Comparison of ENCODE assay signal across 8 cellular contexts in genomic region chr6:20534295-20534897, GRCh38. TPM values are rescaled to one million over a fixed set of nuclear protein-coding genes. Genes with fewer than 3 reads are reported as not detected.
A peak's percentile ranks its signal among the peaks of the same experiment; 100 is the strongest.
DNase-seq lines count a peak whose midpoint lies in the region; ATAC-seq, FAIRE-seq and TF ChIP-seq lines count a peak whose summit lies in the region.

TSS of gene CDKAL1 (plus strand) at chr6:20534457. CDS start at chr6:20546351, 11,894 bp downstream.

- no peaks in the 10 kb centered on the region for H3K9me3 Mint-ChIP-seq in chondrocyte (ENCODE audit: low read depth)

- peak; percentile 49 for FAIRE-seq in kidney (lab: Jason Lieb, UNC)

- peaks cover 20% of the 10 kb centered on the region for H3K4me1 Mint-ChIP-seq in chondrocyte (ENCODE audit: low read depth)

- ATAC-seq in GM19035 (IDR thresholded peaks at IDR 0.05; ENCODE audit: unreplicated experiment) (peak; percentile 92), HG03354 (IDR thresholded peaks at IDR 0.05; ENCODE audit: poor library complexity, severe bottlenecking, unreplicated experiment) (peak; percentile 87)
- peak; percentile 92 to 95 for ATAC-seq in activated CD4-positive, CD25-positive, alpha-beta regulatory T cell treated with anti-CD3 and anti-CD28 coated beads, Interleukin-2, amount 50 U/mL, for 24 hours

- DNase-seq in AG09319 (ENCODE audit: extremely low read depth, low read depth): peak; percentile 78
- DNase-seq in NCI-H446 treated with DMSO at 0.1 percent for 48 hours (lab: John Stamatoyannopoulos, UW): peak; percentile 92
- no peak for DNase-seq in chondrocyte (ENCODE audit: low spot score)
- peak; percentile 92 for DNase-seq in kidney
- peak; percentile 90 for DNase-seq in stimulated activated CD4-positive, alpha-beta T cell treated with anti-CD3 and anti-CD28 coated beads, Interleukin-15, amount 100 ng/mL, for 24 hours

- H3K4me3 Mint-ChIP-seq in chondrocyte (ENCODE audit: unreplicated experiment): peak within 1 kb of the TSS; percentile 90

- H3K27me3 Mint-ChIP-seq in chondrocyte (ENCODE audit: low read depth): no peaks in the 10 kb centered on the region

- H3K36me3 Mint-ChIP-seq in chondrocyte (ENCODE audit: low read depth): no peaks in the 10 kb centered on the region

- H3K4me3 ChIP-seq in kidney (ENCODE audit: low read length in 2 of 2): peak within 1 kb of the TSS; percentile 93 to 99

- peaks cover 7 to 9% of the 10 kb centered on the region in 2 donors for H3K4me1 ChIP-seq in kidney (ENCODE audit: control insufficient read depth in 1 of 2, insufficient read depth in 1 of 2, low read depth in 1 of 2, low read length in 2 of 2)

- peak within 1 kb of the TSS; percentile 69 to 91 for H3K27ac ChIP-seq in kidney (ENCODE audit: low read depth in 2 of 2, low read length in 2 of 2)

- peak within 1 kb of the TSS; percentile 96 for H3K27ac Mint-ChIP-seq in chondrocyte (ENCODE audit: unreplicated experiment)

- no peaks in the 10 kb centered on the region for H3K9me3 ChIP-seq in kidney (ENCODE audit: control insufficient read depth in 1 of 2, low read length in 2 of 2)

- peak within 1 kb of the TSS; percentile 94 to 98 for H3K9ac ChIP-seq in kidney (ENCODE audit: low read length in 2 of 2)

- no peaks in the 10 kb centered on the region for H3K36me3 ChIP-seq in kidney (ENCODE audit: control insufficient read depth in 1 of 2, insufficient read depth in 2 of 2, low read length in 2 of 2)

- intact Hi-C loops in kidney (cut with DNase I): no loop called here

- TF ChIP-seq CTCF in AG09319 (IDR thresholded peaks at IDR 0.05; ENCODE audit: low read depth, low read length) (no peak), chondrocyte (IDR thresholded peaks at IDR 0.05) (no peak), kidney (IDR thresholded peaks at IDR 0.05; ENCODE audit: borderline replicate concordance, extremely low read depth, insufficient read depth) (no peak)

RNA-seq across cellular contexts. Expression of gene CDKAL1, which starts in this region (rescaled TPM):
- total RNA-seq in chondrocyte: 9.6 to 14.4 TPM (median 10.3 TPM) in 3 replicates
- 20.2 TPM for total RNA-seq in kidney
- polyA plus RNA-seq in kidney (ENCODE audit: insufficient read depth, low read depth, low replicate concordance): 4.6 TPM
